ENCODE assay signal across 7 cellular contexts in genomic region chr6:101393291-101394251, GRCh38. TPM values are rescaled to one million over a fixed set of nuclear protein-coding genes. Genes with fewer than 3 reads are reported as not detected.
DNase-seq lines count a peak whose midpoint lies in the region; ATAC-seq and TF ChIP-seq lines count a peak whose summit lies in the region.

Gene GRIK2, plus strand, starts transcription at chr6:101393708.

- H3K27me3 ChIP-seq in uterus, result peaks cover 0 to 34% of the 10 kb centered on the region in 2 donors

- H3K27ac ChIP-seq in cingulate gyrus (ENCODE audit: low read depth, low read length), result peak within 1 kb of the TSS; percentile 10
- no peak within 1 kb of the TSS for H3K27ac ChIP-seq in uterus

- DNase-seq in NCI-H774 (lab: John Stamatoyannopoulos, UW) (peak; percentile 76), lower leg skin (ENCODE audit: low spot score in 2 of 2) (peak in 1 of 2 donors; percentile 77), uterus (no peak)
- DNase-seq in stimulated activated CD4-positive, alpha-beta T cell treated with anti-CD3 and anti-CD28 coated beads, Interleukin-4, amount 100 ng/mL, for 1 hour, result no peak

- no peak for TF ChIP-seq POLR2A in lower leg skin (IDR thresholded peaks at IDR 0.05)
- TF ChIP-seq POLR2A in uterus (IDR thresholded peaks at IDR 0.05), result no peak

- H3K4me3 ChIP-seq in lower leg skin (ENCODE audit: low read depth, poor library complexity, severe bottlenecking) (peak within 1 kb of the TSS; percentile 7), uterus (peak within 1 kb of the TSS; percentile 7 to 11)

- no peaks in the 10 kb centered on the region for H3K36me3 ChIP-seq in uterus

- H3K9me3 ChIP-seq in uterus, result no peaks in the 10 kb centered on the region

- WGBS in lower leg skin, 2 donors, result 0 to 2% methylated on average over 66 to 67 of the region's 71 CpGs

- intact Hi-C loops in lower leg skin (cut with DNase I; ENCODE audit: low total_unique reads) (no loop called here), uterus (cut with DNase I; ENCODE audit: low total_unique reads) (no loop called here)

- TF ChIP-seq CTCF in lower leg skin (IDR thresholded peaks at IDR 0.05), result no peak
- no peak for TF ChIP-seq CTCF in uterus (IDR thresholded peaks at IDR 0.05)

- ATAC-seq in GM18868 (IDR thresholded peaks at IDR 0.05; ENCODE audit: unreplicated experiment) (peak; percentile 89), HG03159 (IDR thresholded peaks at IDR 0.05; ENCODE audit: unreplicated experiment) (peak; percentile 79)

- H3K4me1 ChIP-seq in uterus, result no peaks in the 10 kb centered on the region

RNA-seq across cellular contexts. Expression of gene GRIK2, which starts in this region (rescaled TPM):
- total RNA-seq in lower leg skin (1 to 10 TPM in 1 of 4 donors, under 1 TPM in 3; 0.04 to 2.0 (median 0.60) TPM), uterus (10 to 100 TPM in 1 of 4 donors, under 1 TPM in 1, not detected in 2; 0.76 to 13.1 TPM)
